ENCODE assay signal across 11 cellular contexts in genomic region chr19:48813123-48813911, GRCh38. TPM values are rescaled to one million over a fixed set of nuclear protein-coding genes. Genes with fewer than 3 reads are reported as not detected.
A peak's percentile ranks its signal among the peaks of the same experiment; 100 is the strongest.
DNase-seq lines count a peak whose midpoint lies in the region; ATAC-seq, FAIRE-seq and TF ChIP-seq lines count a peak whose summit lies in the region.
"Had no signal": no experiment of that assay in that cellular context is flagged by ENCODE, and none has a peak within 500 bp of the region (broad histone marks: within the 10 kb centered on the region; RNA-seq: fewer than 3 reads in every experiment).

No MANE protein-coding gene starts in this region.

- H2AFZ ChIP-seq in OCI-LY7 (ENCODE audit: low read length): no peak overlapping the region; the same call in 1 of the 2 replicates

- H3K4me3 ChIP-seq in OCI-LY7 (ENCODE audit: low read depth, low read length, poor library complexity, severe bottlenecking) (no peak overlapping the region), fibroblast of pulmonary artery (replicated peaks; ENCODE audit: low read depth, low read length) (no peak overlapping the region), small intestine (ENCODE audit: low read depth in 1 of 2, low read length in 2 of 2) (no peak overlapping the region)

- H3K36me3 ChIP-seq in OCI-LY7 (ENCODE audit: insufficient read depth, low read length) (no peaks in the 10 kb centered on the region), small intestine (ENCODE audit: control insufficient read depth in 2 of 2, insufficient read depth in 2 of 2, low read length in 2 of 2) (no peaks in the 10 kb centered on the region)

- CTCF ChIA-PET in GM10248 (lab: Yijun Ruan, JAX) (interaction anchor here (1.0 to 8.4 kb wide), 7 partner anchors 18 to 284 kb away, joined by 3 to 54 read pairs (median 6); partner anchors contain the start of gene HSD17B14), OCI-LY7 (lab: Charles Lee; ENCODE audit: unreplicated experiment) (no interaction called here)

- H4K20me1 ChIP-seq in OCI-LY7 (ENCODE audit: insufficient read depth, low read length): no peaks in the 10 kb centered on the region

- BruUV-seq in OCI-LY7 (replicated peaks; lab: Mats Ljungman, UMichigan): no TSS peak

- H3K27me3 ChIP-seq in small intestine (ENCODE audit: control insufficient read depth in 2 of 2, insufficient read depth in 2 of 2, low read length in 2 of 2): no peaks in the 10 kb centered on the region

- TF ChIP-seq CTCF in GM10248 (IDR thresholded peaks at IDR 0.05; ENCODE audit: control extremely low read depth, extremely low read depth, low read depth, missing control alignments) (no peak), OCI-LY7 (conservative IDR thresholded peaks at IDR 0.05; ENCODE audit: low read length) (peak; percentile 63), fibroblast of pulmonary artery (IDR thresholded peaks at IDR 0.05; ENCODE audit: low read length, missing control alignments) (peak; percentile 22)

- WGBS in small intestine, 3 donors: 68 to 86% (median 75%) methylated on average over 18 to 21 of the region's 21 CpGs

- ATAC-seq in GM19351 (IDR thresholded peaks at IDR 0.05; ENCODE audit: unreplicated experiment): no peak

- POLR2A ChIA-PET in GM10248 (lab: Yijun Ruan, JAX) (interaction anchor here (0.9 kb wide), 1 partner anchor 60 kb away, joined by 3 read pairs; no protein-coding TSS in a partner anchor), OCI-LY7 (lab: Charles Lee) (no interaction called here)

- no peak for FAIRE-seq in small intestine (lab: Jason Lieb, UNC)

- DNase-seq in GM10248 (ENCODE audit: extremely low spot score): peak; percentile 25
- no peak for DNase-seq in OCI-LY7 (ENCODE audit: low spot score)
- DNase-seq in fibroblast of pulmonary artery (ENCODE audit: low read depth): no peak
- peak; percentile 28 for DNase-seq in small intestine
- no peak for DNase-seq in erythroblast (lab: John Stamatoyannopoulos, UW)
- DNase-seq in EL: no peak
- no peak for DNase-seq in NCI-H226
- DNase-seq: activated gamma-delta T cell treated with Interleukin-2 at 50 U/mL for 16 hours, NCI-H1048 had no signal

- H3K9me3 ChIP-seq in OCI-LY7 (ENCODE audit: low read length) (no peaks in the 10 kb centered on the region), small intestine (ENCODE audit: control insufficient read depth, low read depth) (no peaks in the 10 kb centered on the region)

- intact Hi-C loops in OCI-LY7 (cut with micrococcal nuclease; ENCODE audit: unreplicated experiment): no loop called here

- H3K4me2 ChIP-seq in OCI-LY7 (ENCODE audit: low read length): no peak overlapping the region

- H3K4me1 ChIP-seq in OCI-LY7 (ENCODE audit: insufficient read depth, low read length, poor library complexity, severe bottlenecking) (peaks cover 35% of the 10 kb centered on the region), small intestine (ENCODE audit: control insufficient read depth in 2 of 2, insufficient read depth in 1 of 2, low read depth in 1 of 2, low read length in 1 of 2) (peaks cover 2 to 3% of the 10 kb centered on the region in 2 donors)

- H3K79me2 ChIP-seq in OCI-LY7 (ENCODE audit: insufficient read depth, low read depth, low read length): peaks cover 12% of the 10 kb centered on the region; the same call in 1 of the 2 replicates

- H3K27ac ChIP-seq in OCI-LY7 (ENCODE audit: low read depth, low read length, poor library complexity, severe bottlenecking) (peak overlapping the region; percentile 70), small intestine (ENCODE audit: low read depth in 1 of 2, low read length in 1 of 2) (no peak overlapping the region)

- TF ChIP-seq POLR2A in erythroblast (IDR thresholded peaks at IDR 0.05; ENCODE audit: low read length): no peak

- no peaks in the 10 kb centered on the region for H3K9me2 ChIP-seq in OCI-LY7 (ENCODE audit: insufficient read depth, low read length)

RNA-seq across cellular contexts. Expression of gene BCAT2, which starts 2.5 kb away (rescaled TPM):
- total RNA-seq in OCI-LY7 (2014; rRNA removed; shearing (Covaris generic)): 44.5 and 47.2 TPM in 2 replicates
- 35.9 and 53.0 TPM in 2 replicates for total RNA-seq in OCI-LY7 (2022)
- 10 to 100 TPM; 16.2 to 34.4 (median 25.9) TPM for polyA plus RNA-seq in small intestine

RNA-seq across cellular contexts. Expression of gene HSD17B14, which starts 23.0 kb away (rescaled TPM):
- 4.5 and 4.9 TPM in 2 replicates for total RNA-seq in OCI-LY7 (2014; rRNA removed; shearing (Covaris generic))
- total RNA-seq in OCI-LY7 (2022): 1.8 and 3.2 TPM in 2 replicates
- 10 to 100 TPM in 1 of 3 donors, 1 to 10 TPM in 1, not detected in 1; 4.4 to 11.6 TPM for polyA plus RNA-seq in small intestine

RNA-seq across cellular contexts. Expression of gene PLEKHA4, which starts 55.1 kb away (rescaled TPM):
- 4.7 and 8.4 TPM in 2 replicates for total RNA-seq in OCI-LY7 (2014; rRNA removed; shearing (Covaris generic))
- 8.1 and 8.8 TPM in 2 replicates for total RNA-seq in OCI-LY7 (2022)
- polyA plus RNA-seq in small intestine: 10 to 100 TPM in 2 of 3 donors, 1 to 10 TPM in 1; 4.0 to 20.3 (median 17.3) TPM

RNA-seq across cellular contexts. Expression of gene FGF21, which starts 58.0 kb away (rescaled TPM):
- not detected in 2 replicates for total RNA-seq in OCI-LY7 (2014; rRNA removed; shearing (Covaris generic))
- not detected in 2 replicates for total RNA-seq in OCI-LY7 (2022)
- under 1 TPM in 1 of 3 donors, not detected in 2; 0.09 TPM for polyA plus RNA-seq in small intestine
- total RNA-seq: renal cortical epithelial cell had no signal

RNA-seq across cellular contexts. Expression of gene PPP1R15A, which starts 58.9 kb away (rescaled TPM):
- total RNA-seq in OCI-LY7 (2014; rRNA removed; shearing (Covaris generic)): 31.5 and 31.7 TPM in 2 replicates
- 23.4 and 23.8 TPM in 2 replicates for total RNA-seq in OCI-LY7 (2022)
- 10 to 100 TPM; 52.8 to 61.1 (median 60.1) TPM for polyA plus RNA-seq in small intestine

Comparison
In these comparisons a context has a peak if more than half of its experiments do, and no peak if none do; other contexts are left out.
1. DNase-seq: peak in GM10248 (single experiment) and small intestine (single experiment); none in OCI-LY7 (single experiment), fibroblast of pulmonary artery (single experiment), erythroblast (0 of 2), EL (single experiment) and NCI-H226 (single experiment).